ENCODE assay signal across 7 cellular contexts in the genomic region with DNA sequence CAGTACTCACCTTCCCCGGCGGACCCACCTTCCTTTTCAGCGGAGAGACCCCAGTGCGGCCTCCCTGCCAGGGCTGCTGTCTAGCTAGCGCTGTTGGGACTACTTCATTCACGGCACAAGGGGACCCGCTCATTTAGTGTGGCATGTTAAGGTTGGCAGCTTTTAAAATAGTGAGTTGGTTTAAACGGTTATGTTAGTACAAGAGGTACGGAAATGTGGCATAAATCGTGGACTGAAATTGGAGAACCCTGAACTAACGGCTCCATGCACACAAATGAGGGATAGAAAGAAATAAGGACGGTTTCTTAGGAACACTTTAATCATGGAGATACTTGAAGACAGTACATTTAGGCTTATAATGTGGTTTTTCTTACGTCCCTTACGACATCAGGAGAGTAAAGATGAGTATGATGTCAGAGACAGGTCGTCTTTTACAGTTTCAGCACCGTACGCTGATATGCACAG. TPM values are rescaled to one million over a fixed set of nuclear protein-coding genes. Genes with fewer than 3 reads are reported as not detected.
A peak's percentile ranks its signal among the peaks of the same experiment; 100 is the strongest.
DNase-seq lines count a peak whose midpoint lies in the region; ATAC-seq and TF ChIP-seq lines count a peak whose summit lies in the region.

No MANE protein-coding gene starts in this region.

- ATAC-seq in left colon (peak; percentile 1), HG03108 (IDR thresholded peaks at IDR 0.05; ENCODE audit: unreplicated experiment) (no peak)

- intact Hi-C loops in breast epithelium (cut with DNase I; ENCODE audit: low total_unique reads): loop anchor here (10.0 kb wide), 1 partner anchor 112 kb away; a partner anchor contains a TSS
- intact Hi-C loops in left colon (cut with DNase I, micrococcal nuclease): no loop called here

- H3K9me3 ChIP-seq in breast epithelium (no peaks in the 10 kb centered on the region), suprapubic skin (no peaks in the 10 kb centered on the region)

- WGBS in suprapubic skin: 2% methylated on average over 13 of the region's 17 CpGs

- no peak for TF ChIP-seq EP300 in suprapubic skin (IDR thresholded peaks at IDR 0.05)

- H3K27ac ChIP-seq in breast epithelium: peak overlapping the region; percentile 96 to 99
- H3K27ac ChIP-seq in suprapubic skin: peak overlapping the region; percentile 98

- H3K4me1 ChIP-seq in breast epithelium (peaks cover 0 to 3% of the 10 kb centered on the region in 2 donors), suprapubic skin (peaks cover 38% of the 10 kb centered on the region)

- H3K27me3 ChIP-seq in GM06990 (replicated peaks; ENCODE audit: control insufficient read depth, insufficient read depth, low read length) (no peaks in the 10 kb centered on the region), breast epithelium (no peaks in the 10 kb centered on the region), suprapubic skin (no peaks in the 10 kb centered on the region)

- DNase-seq in GM06990 (ENCODE audit: extremely low read depth, insufficient read length): no peak
- peak; percentile 34 for DNase-seq in H4 (ENCODE audit: low spot score)
- peak; percentile 44 for DNase-seq in NOMO-1 treated with DMSO at 0.1 percent for 48 hours (lab: John Stamatoyannopoulos, UW; ENCODE audit: unreplicated experiment)
- DNase-seq in breast epithelium (ENCODE audit: low spot score in 2 of 2): no peak
- no peak for DNase-seq in left colon
- no peak for DNase-seq in suprapubic skin (ENCODE audit: low spot score in 2 of 2)

- TF ChIP-seq POLR2A in breast epithelium (IDR thresholded peaks at IDR 0.05): no peak
- TF ChIP-seq POLR2A in suprapubic skin (IDR thresholded peaks at IDR 0.05): no peak

- H3K4me3 ChIP-seq in GM06990 (replicated peaks; ENCODE audit: low read depth, low read length): peak overlapping the region; percentile 93
- peak overlapping the region; percentile 64 to 94 (median 84) for H3K4me3 ChIP-seq in breast epithelium
- H3K4me3 ChIP-seq in suprapubic skin: peak overlapping the region; percentile 79

- H3K36me3 ChIP-seq in GM06990 (ENCODE audit: control insufficient read depth, insufficient read depth, low read length): peaks cover 3% of the 10 kb centered on the region
- H3K36me3 ChIP-seq in breast epithelium: no peaks in the 10 kb centered on the region
- H3K36me3 ChIP-seq in suprapubic skin: peaks cover 4% of the 10 kb centered on the region

- TF ChIP-seq CTCF in GM06990 (IDR thresholded peaks at IDR 0.05; ENCODE audit: insufficient read depth, low read length, poor library complexity, severe bottlenecking) (no peak), breast epithelium (IDR thresholded peaks at IDR 0.05) (no peak), suprapubic skin (IDR thresholded peaks at IDR 0.05) (no peak)

RNA-seq across cellular contexts. Expression of a gene that starts 0.8 kb away (rescaled TPM):
- total RNA-seq in H4 (2014; rRNA removed; shearing (Covaris generic)): 21.3 and 23.2 TPM in 2 replicates
- total RNA-seq in breast epithelium (10 to 100 TPM; 31.8 to 38.9 (median 33.1) TPM), left colon (10 to 100 TPM; 19.7 to 20.5 TPM), suprapubic skin (10 to 100 TPM; 14.1 to 20.8 (median 16.5) TPM)

RNA-seq across cellular contexts. Expression of a gene that starts 0.8 kb away (rescaled TPM):
- total RNA-seq in H4 (2014; rRNA removed; shearing (Covaris generic)): 158 and 197 TPM in 2 replicates
- total RNA-seq in breast epithelium (10 to 100 TPM; 56.0 to 68.3 (median 66.1) TPM), left colon (10 to 100 TPM; 30.0 to 34.1 TPM), suprapubic skin (10 to 100 TPM; 20.8 to 51.2 (median 46.0) TPM)

Comparison
In these comparisons a context has a peak if more than half of its experiments do, and no peak if none do; other contexts are left out.
1. DNase-seq: peak in H4 (single experiment) and NOMO-1 treated with DMSO at 0.1 percent for 48 hours (single experiment); none in GM06990 (single experiment), breast epithelium (0 of 2), left colon (0 of 2) and suprapubic skin (0 of 2).
2. Peak in every context shown above with its lines, with median percentiles within 50 percentile points of each other: H3K4me3 ChIP-seq.